8 cellular contexts compared by ENCODE assay signal in the genomic region with DNA sequence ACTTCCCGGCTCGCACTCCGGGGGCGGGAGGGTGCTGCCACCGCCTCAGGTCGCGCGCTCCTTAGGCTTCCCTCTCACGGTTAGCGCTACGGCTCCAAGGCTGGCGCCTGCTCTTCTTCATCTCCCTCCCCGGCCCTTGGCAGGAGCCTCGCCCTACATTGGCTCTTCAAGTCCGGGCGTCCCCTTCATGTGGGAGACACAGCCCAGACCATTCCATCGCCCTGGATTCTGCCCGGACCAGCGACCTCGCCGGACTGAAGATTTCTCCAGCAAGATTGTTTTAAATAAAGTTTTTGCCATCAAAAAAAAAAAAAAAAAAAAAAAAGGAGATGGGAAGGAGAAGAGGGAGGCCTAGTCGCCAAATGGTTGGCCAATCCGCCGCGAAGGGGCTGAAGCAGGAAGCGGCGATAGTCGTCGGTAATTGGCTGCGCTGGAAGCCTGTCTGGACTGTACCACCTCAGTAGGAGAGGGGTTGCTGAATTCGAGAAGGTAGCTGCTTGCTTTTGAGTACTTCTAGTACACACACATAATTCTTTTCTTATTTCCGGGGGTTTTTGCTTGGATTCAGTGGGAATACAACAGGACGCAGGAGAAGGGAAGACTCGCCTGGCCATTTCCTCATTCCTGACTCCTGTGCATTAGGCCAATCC. TPM values are rescaled to one million over a fixed set of nuclear protein-coding genes. Genes with fewer than 3 reads are reported as not detected.
DNase-seq lines count a peak whose midpoint lies in the region; ATAC-seq and TF ChIP-seq lines count a peak whose summit lies in the region.

No MANE protein-coding gene starts in this region.

- peak overlapping the region; percentile 88 to 96 (median 95) for H3K4me3 Mint-ChIP-seq in IgD-negative memory B cell

- H3K27me3 Mint-ChIP-seq in IgD-negative memory B cell = no peaks in the 10 kb centered on the region

- H3K9me3 Mint-ChIP-seq in IgD-negative memory B cell = no peaks in the 10 kb centered on the region

- peak; percentile 97 for DNase-seq in DMS153 (lab: John Stamatoyannopoulos, UW)
- peak; percentile 99 for DNase-seq in OCI-M1 (lab: John Stamatoyannopoulos, UW)
- peak; percentile 83 for DNase-seq in activated T-cell treated with anti-CD3 and anti-CD28 coated beads, Interleukin-2, amount 50 U/mL, for 1 hour
- peak; percentile 97 for DNase-seq in epithelial cell of proximal tubule (ENCODE audit: low read depth)
- peak; percentile 98 for DNase-seq in mucosa of gallbladder (ENCODE audit: low spot score)
- peak; percentile 85 for DNase-seq in stimulated activated CD8-positive, alpha-beta memory T cell treated with anti-CD3 and anti-CD28 coated beads, Interleukin-4, amount 100 ng/mL, for 24 hours (ENCODE audit: low read depth)

- H3K36me3 Mint-ChIP-seq in IgD-negative memory B cell = peaks cover 2% of the 10 kb centered on the region

- peak overlapping the region; percentile 76 for H3K4me3 ChIP-seq in epithelial cell of proximal tubule (ENCODE audit: low read depth, low read length)

- peak; percentile 61 for ATAC-seq in GM21576 (IDR thresholded peaks at IDR 0.05; ENCODE audit: unreplicated experiment)

- peak overlapping the region; percentile 96 to 100 (median 98) for H3K27ac Mint-ChIP-seq in IgD-negative memory B cell

- H3K4me1 Mint-ChIP-seq in IgD-negative memory B cell = peaks cover 13 to 30% (median 20%) of the 10 kb centered on the region in 3 donors

- no peak for TF ChIP-seq CTCF in epithelial cell of proximal tubule (conservative IDR thresholded peaks at IDR 0.05; ENCODE audit: low read depth, low read length)

RNA-seq across cellular contexts. Expression of gene ZDHHC5, which starts 0.7 kb away (rescaled TPM):
- polyA plus RNA-seq in IgD-negative memory B cell = 32.9 TPM
- total RNA-seq in epithelial cell of proximal tubule (31.4 and 43.5 TPM in 2 replicates), mucosa of gallbladder (60.7 TPM)

RNA-seq across cellular contexts. Expression of gene CLP1, which starts 9.6 kb away (rescaled TPM):
- 12.5 TPM for polyA plus RNA-seq in IgD-negative memory B cell
- total RNA-seq in epithelial cell of proximal tubule (13.1 and 24.0 TPM in 2 replicates), mucosa of gallbladder (10.3 TPM)

RNA-seq across cellular contexts. Expression of gene YPEL4, which starts 17.5 kb away (rescaled TPM):
- polyA plus RNA-seq in IgD-negative memory B cell = not detected
- total RNA-seq in epithelial cell of proximal tubule = 0.86 TPM in 1 of 2 replicates, not detected in the other
- 1.9 TPM for total RNA-seq in mucosa of gallbladder

RNA-seq across cellular contexts. Expression of gene MED19, which starts 44.8 kb away (rescaled TPM):
- 15.4 TPM for polyA plus RNA-seq in IgD-negative memory B cell
- total RNA-seq in epithelial cell of proximal tubule = 15.9 and 22.9 TPM in 2 replicates
- total RNA-seq in mucosa of gallbladder = 15.6 TPM

RNA-seq across cellular contexts. Expression of gene TMX2, which starts 45.2 kb away (rescaled TPM):
- polyA plus RNA-seq in IgD-negative memory B cell = 76.1 TPM
- total RNA-seq in epithelial cell of proximal tubule (61.8 and 83.7 TPM in 2 replicates), mucosa of gallbladder (72.3 TPM)

Comparison
In these comparisons a context has a peak if more than half of its experiments do, and no peak if none do; other contexts are left out.
1. Peak in every context shown above with its lines: DNase-seq, ATAC-seq and H3K4me3 ChIP-seq.